ENCODE assay signal across 13 cellular contexts in genomic region chr17:37833237-37833859, GRCh38.
DNase-seq lines count a peak whose midpoint lies in the region; ATAC-seq lines count a peak whose summit lies in the region.
"Had no signal": no experiment of that assay in that cellular context is flagged by ENCODE, and none has a peak within 500 bp of the region (broad histone marks: within the 10 kb centered on the region; RNA-seq: fewer than 3 reads in every experiment).

No MANE protein-coding gene starts in this region.

- H3K4me2 ChIP-seq in mesendoderm (ENCODE audit: low read length), result no peak overlapping the region

- no peak overlapping the region for H2AK5ac ChIP-seq in mesendoderm (ENCODE audit: low read length)

- no peak overlapping the region for H4K5ac ChIP-seq in mesendoderm (ENCODE audit: low read length)

- peaks cover 7% of the 10 kb centered on the region for H3K27me3 Mint-ChIP-seq in activated CD8-positive, alpha-beta memory T cell treated with anti-CD3 and anti-CD28 coated beads, Interleukin-2, amount 10 ng/mL, durations not matched to agents 7 days and 5 days

- WGBS in mesendoderm (ENCODE audit: extremely low coverage, insufficient coverage, low lambda C conversion rate), result no CpG with 5 or more reads among the region's 11 CpGs

- H3K4me1 Mint-ChIP-seq in activated CD8-positive, alpha-beta memory T cell treated with anti-CD3 and anti-CD28 coated beads, Interleukin-2, amount 10 ng/mL, durations not matched to agents 7 days and 5 days, result peaks cover 43% of the 10 kb centered on the region

- no peak overlapping the region for H3K56ac ChIP-seq in mesendoderm (ENCODE audit: low read length)

- H2BK120ac ChIP-seq in mesendoderm (ENCODE audit: low read depth, low read length), result no peak overlapping the region

- H3K18ac ChIP-seq in mesendoderm (ENCODE audit: low read length), result no peak overlapping the region

- H2BK5ac ChIP-seq in mesendoderm (ENCODE audit: low read length), result no peak overlapping the region

- H3K4me3 Mint-ChIP-seq in activated CD8-positive, alpha-beta memory T cell treated with anti-CD3 and anti-CD28 coated beads, Interleukin-2, amount 10 ng/mL, durations not matched to agents 7 days and 5 days, result peak overlapping the region; percentile 61

- no peak overlapping the region for H3K27ac ChIP-seq in mesendoderm (ENCODE audit: low read depth, low read length)
- H3K27ac ChIP-seq: foreskin keratinocyte, neutrophil had no signal

- H3K36me3 Mint-ChIP-seq in activated CD8-positive, alpha-beta memory T cell treated with anti-CD3 and anti-CD28 coated beads, Interleukin-2, amount 10 ng/mL, durations not matched to agents 7 days and 5 days, result peaks cover 5% of the 10 kb centered on the region

- no peak overlapping the region for H3K4me3 ChIP-seq in mesendoderm (ENCODE audit: low read length)

- H3K79me1 ChIP-seq in mesendoderm (ENCODE audit: low read length), result no peaks in the 10 kb centered on the region

- ATAC-seq in activated CD8-positive, alpha-beta memory T cell treated with anti-CD3 and anti-CD28 coated beads, Interleukin-2, amount 10 ng/mL, durations not matched to agents 7 days and 5 days, result peak; percentile 90
- ATAC-seq in GM21619 (IDR thresholded peaks at IDR 0.05; ENCODE audit: unreplicated experiment), result peak; percentile 55
- ATAC-seq: foreskin keratinocyte had no signal

- H3K36me3 ChIP-seq in mesendoderm (ENCODE audit: control insufficient read depth, insufficient read depth, low read length), result no peaks in the 10 kb centered on the region
- H3K36me3 ChIP-seq: neutrophil had no signal

- peak overlapping the region; percentile 88 for H3K27ac Mint-ChIP-seq in activated CD8-positive, alpha-beta memory T cell treated with anti-CD3 and anti-CD28 coated beads, Interleukin-2, amount 10 ng/mL, durations not matched to agents 7 days and 5 days

- H4K8ac ChIP-seq in mesendoderm (ENCODE audit: low read depth, low read length), result no peak overlapping the region

- peak; percentile 90 for DNase-seq in activated CD8-positive, alpha-beta memory T cell treated with anti-CD3 and anti-CD28 coated beads, Interleukin-2, amount 10 ng/mL, durations not matched to agents 7 days and 5 days
- DNase-seq in activated CD8-positive, alpha-beta memory T cell treated with anti-CD3 and anti-CD28 coated beads, Interleukin-2, amount 50 U/mL, for 48 hours, result no peak
- DNase-seq in RPMI7951 (ENCODE audit: low read depth) (peak; percentile 39), mesendoderm (no peak), NCI-H2107 (lab: John Stamatoyannopoulos, UW) (no peak), SW 1271 (lab: John Stamatoyannopoulos, UW) (no peak)
- peak; percentile 18 to 36 for DNase-seq in stimulated activated CD8-positive, alpha-beta memory T cell treated with anti-CD3 and anti-CD28 coated beads, Interleukin-15, amount 100 ng/mL, for 48 hours (ENCODE audit: low read depth in 2 of 2)
- DNase-seq: activated gamma-delta T cell, foreskin keratinocyte, NCI-H1092, NCI-H774 had no signal

- no peaks in the 10 kb centered on the region for H3K4me1 ChIP-seq in mesendoderm (ENCODE audit: control insufficient read depth, low read depth, low read length)
- H3K4me1 ChIP-seq: foreskin keratinocyte had no signal

- H2BK15ac ChIP-seq in mesendoderm (replicated peaks; ENCODE audit: low read depth), result no peak overlapping the region

- H3K4ac ChIP-seq in mesendoderm (ENCODE audit: low read depth, low read length), result no peak overlapping the region

- CTCF ChIA-PET in activated CD8-positive, alpha-beta memory T cell treated with anti-CD3 and anti-CD28 coated beads, Interleukin-2, amount 10 ng/mL, durations not matched to agents 7 days and 5 days (lab: Charles Lee), result interaction anchor here (1.1 kb wide), 1 partner anchor 18 kb away, joined by 5 read pairs; no protein-coding TSS in a partner anchor

- H3K9ac ChIP-seq in mesendoderm (ENCODE audit: low read length), result no peak overlapping the region

- no peak overlapping the region for H3K23ac ChIP-seq in mesendoderm (ENCODE audit: low read length)

- no peaks in the 10 kb centered on the region for H3K27me3 ChIP-seq in mesendoderm (ENCODE audit: insufficient read depth, low read length, poor library complexity)
- H3K27me3 ChIP-seq: neutrophil had no signal

- H3K79me2 ChIP-seq in mesendoderm (ENCODE audit: control insufficient read depth, insufficient read depth, low read length), result no peaks in the 10 kb centered on the region

- no peaks in the 10 kb centered on the region for H3K9me3 Mint-ChIP-seq in activated CD8-positive, alpha-beta memory T cell treated with anti-CD3 and anti-CD28 coated beads, Interleukin-2, amount 10 ng/mL, durations not matched to agents 7 days and 5 days (ENCODE audit: low read depth)

Comparison
In these comparisons a context has a peak if more than half of its experiments do, and no peak if none do; other contexts are left out.
1. DNase-seq: peak in activated CD8-positive, alpha-beta memory T cell treated with anti-CD3 and anti-CD28 coated beads, Interleukin-2, amount 10 ng/mL, durations not matched to agents 7 days and 5 days (single experiment), RPMI7951 (single experiment) and stimulated activated CD8-positive, alpha-beta memory T cell treated with anti-CD3 and anti-CD28 coated beads, Interleukin-15, amount 100 ng/mL, for 48 hours (2 of 2); none in activated CD8-positive, alpha-beta memory T cell treated with anti-CD3 and anti-CD28 coated beads, Interleukin-2, amount 50 U/mL, for 48 hours (single experiment), mesendoderm (single experiment), NCI-H2107 (single experiment) and SW 1271 (0 of 2).